Comparison of ENCODE assay signal across 25 cellular contexts in genomic region chr3:30297112-30297511, GRCh38.
DNase-seq lines count a peak whose midpoint lies in the region; ATAC-seq and TF ChIP-seq lines count a peak whose summit lies in the region.
"Had no signal": no experiment of that assay in that cellular context is flagged by ENCODE, and none has a peak within 500 bp of the region (broad histone marks: within the 10 kb centered on the region; RNA-seq: fewer than 3 reads in every experiment).

No MANE protein-coding gene starts in this region.

- TF ChIP-seq POLR2A in HCT116 (IDR thresholded peaks at IDR 0.05; ENCODE audit: borderline replicate concordance, extremely low read depth, insufficient read depth, insufficient read length) = no peak

- no peaks in the 10 kb centered on the region for H4K20me1 ChIP-seq in HCT116 (ENCODE audit: insufficient read depth)

- peaks cover 0 to 4% of the 10 kb centered on the region in 2 donors for H3K36me3 Mint-ChIP-seq in activated naive CD4-positive, alpha-beta T cell treated with anti-CD3 and anti-CD28 coated beads, Interleukin-2, amount 50 U/mL, for 72 hours

- H3K9me2 ChIP-seq in HCT116 (ENCODE audit: insufficient read depth) = no peaks in the 10 kb centered on the region

- no peak overlapping the region for H3K9ac ChIP-seq in HCT116 (ENCODE audit: low read length)
- H3K9ac ChIP-seq: GM23248 had no signal

- no peaks in the 10 kb centered on the region for H3K9me3 ChIP-seq in HCT116 (ENCODE audit: control insufficient read depth in 1 of 2, insufficient read depth in 1 of 2, low read depth in 1 of 2, low read length in 2 of 2)
- H3K9me3 ChIP-seq: BE2C had no signal

- TF ChIP-seq RAD21 in HCT116 (IDR thresholded peaks at IDR 0.05; ENCODE audit: low read depth) = no peak

- ATAC-seq in GM18870 (IDR thresholded peaks at IDR 0.05; ENCODE audit: unreplicated experiment) = peak; percentile 60
- ATAC-seq in HCT116 = no peak
- peak; percentile 54 for ATAC-seq in HG03439 (IDR thresholded peaks at IDR 0.05; ENCODE audit: unreplicated experiment)
- no peak for ATAC-seq in activated naive CD4-positive, alpha-beta T cell treated with anti-CD3 and anti-CD28 coated beads, Interleukin-2, amount 50 U/mL, for 72 hours
- ATAC-seq in HG03457 (IDR thresholded peaks at IDR 0.05; ENCODE audit: unreplicated experiment) = no peak
- ATAC-seq: Panc1 had no signal

- H3K4me3 ChIP-seq in HCT116 (replicated peaks in 1 of 2; ENCODE audit: low read depth in 1 of 2, low read length in 2 of 2) = no peak overlapping the region
- H3K4me3 ChIP-seq: GM23248 had no signal

- no peak for DNase-seq in HCT116 (ENCODE audit: low read depth, low spot score)
- DNase-seq in activated naive CD4-positive, alpha-beta T cell treated with anti-CD3 and anti-CD28 coated beads, Interleukin-2, amount 50 U/mL, for 72 hours (ENCODE audit: low spot score in 2 of 2) = no peak
- DNase-seq in AML-193 (lab: John Stamatoyannopoulos, UW) = no peak
- DNase-seq in GOT3 (lab: John Stamatoyannopoulos, UW) = no peak
- DNase-seq: BE2C, Calu3, DMS79 treated with DMSO at 0.1 percent for 48 hours, GF-D8, GM23248, H9, HFFc6, KBM-7, MV-4-11, NCI-H1105, NCI-H146, NCI-H1930, NCI-H2107, NCI-H524, SHP77 treated with DMSO at 0.1 percent for 48 hours, T-helper 1 cell had no signal

- RAD21 ChIA-PET in HCT116 (lab: Charles Lee; ENCODE audit: low non-redundant PET in 1 of 2, low total read pairs in 2 of 2, uncharacterized antibody in 2 of 2, unreplicated experiment in 2 of 2) = no interaction called here

- no peaks in the 10 kb centered on the region for H3K36me3 ChIP-seq in HCT116 (ENCODE audit: control insufficient read depth in 1 of 2, insufficient read depth in 2 of 2, low read length in 2 of 2)
- H3K36me3 ChIP-seq: BE2C had no signal

- no TSS peak for BruUV-seq in HCT116 (replicated peaks; lab: Mats Ljungman, UMichigan)

- POLR2A ChIA-PET in HCT116 (lab: Charles Lee) = no interaction called here

- peaks cover 0 to 16% of the 10 kb centered on the region in 2 experiments; a peak in 2 of 4 replicates for H3K4me1 ChIP-seq in HCT116 (ENCODE audit: control insufficient read depth in 1 of 2, insufficient read depth in 2 of 2, low read length in 2 of 2)
- H3K4me1 ChIP-seq: BE2C had no signal

- H3K27ac ChIP-seq in HCT116 (ENCODE audit: low read depth, low read length) = no peak overlapping the region
- H3K27ac ChIP-seq: GM23248, RWPE1 had no signal

- H3K27me3 ChIP-seq in HCT116 (ENCODE audit: insufficient read depth, low read length) = no peaks in the 10 kb centered on the region
- H3K27me3 ChIP-seq: BE2C had no signal

- H3K27ac Mint-ChIP-seq in activated naive CD4-positive, alpha-beta T cell treated with anti-CD3 and anti-CD28 coated beads, Interleukin-2, amount 50 U/mL, for 72 hours = no peak overlapping the region
- H3K27ac Mint-ChIP-seq: H9, HFFc6 had no signal

- CTCF ChIA-PET in HCT116 (lab: Charles Lee) = no interaction called here

- peak overlapping the region; percentile 59 for H2AFZ ChIP-seq in HCT116 (ENCODE audit: low read depth, low read length, poor library complexity, severe bottlenecking)
- H2AFZ ChIP-seq: GM23248 had no signal

- intact Hi-C loops in HCT116 (cut with micrococcal nuclease) = no loop called here

- H3K9me3 Mint-ChIP-seq in activated naive CD4-positive, alpha-beta T cell treated with anti-CD3 and anti-CD28 coated beads, Interleukin-2, amount 50 U/mL, for 72 hours = no peaks in the 10 kb centered on the region
- H3K9me3 Mint-ChIP-seq: H9, HFFc6 had no signal

- no peak for TF ChIP-seq CTCF in HCT116 (IDR thresholded peaks at IDR 0.05 in 2 of 3, conservative IDR thresholded peaks at IDR 0.05 in 1 of 3; ENCODE audit: borderline replicate concordance in 1 of 3, insufficient read depth in 1 of 3, low read depth in 2 of 3, low read length in 2 of 3)

- no peaks in the 10 kb centered on the region for H3K79me2 ChIP-seq in HCT116 (ENCODE audit: insufficient read depth, low read length)

- no peak overlapping the region for H3K4me2 ChIP-seq in HCT116 (ENCODE audit: low read length)

TF ChIP-seq in HCT116, 20 proteins besides CTCF, POLR2A, EP300 and RAD21:
- TF ChIP-seq FOSL1 (IDR thresholded peaks at IDR 0.05; ENCODE audit: low read depth) (no peak), SP1 (IDR thresholded peaks at IDR 0.05; ENCODE audit: low read depth) (no peak), JUND (IDR thresholded peaks at IDR 0.05) (no peak), ELF1 (IDR thresholded peaks at IDR 0.05; ENCODE audit: borderline replicate concordance, low read depth) (no peak), TCF7L2 (IDR thresholded peaks at IDR 0.05; ENCODE audit: borderline replicate concordance, extremely low read depth, insufficient read depth, insufficient read length) (no peak), CBX3 (IDR thresholded peaks at IDR 0.05; ENCODE audit: low read depth) (no peak), MAX (IDR thresholded peaks at IDR 0.05) (no peak), CEBPB (IDR thresholded peaks at IDR 0.05; ENCODE audit: low read depth) (no peak), ZFX (IDR thresholded peaks at IDR 0.05) (no peak), EGR1 (IDR thresholded peaks at IDR 0.05; ENCODE audit: low read depth) (no peak), EZH2phosphoT487 (IDR thresholded peaks at IDR 0.05; ENCODE audit: borderline replicate concordance) (no peak)

Comparison
In these comparisons a context has a peak if more than half of its experiments do, and no peak if none do; other contexts are left out.
1. ATAC-seq: peak in GM18870 (single experiment) and HG03439 (single experiment); none in HCT116 (single experiment), activated naive CD4-positive, alpha-beta T cell treated with anti-CD3 and anti-CD28 coated beads, Interleukin-2, amount 50 U/mL, for 72 hours (0 of 2) and HG03457 (single experiment).